Comparison of ENCODE assay signal across 7 cellular contexts in genomic region chr19:36030264-36031148, GRCh38. TPM values are rescaled to one million over a fixed set of nuclear protein-coding genes. Genes with fewer than 3 reads are reported as not detected.
DNase-seq lines count a peak whose midpoint lies in the region; ATAC-seq and TF ChIP-seq lines count a peak whose summit lies in the region.
"Had no signal": no experiment of that assay in that cellular context is flagged by ENCODE, and none has a peak within 500 bp of the region (broad histone marks: within the 10 kb centered on the region; RNA-seq: fewer than 3 reads in every experiment).

No MANE protein-coding gene starts in this region.

- H3K27me3 ChIP-seq in MG63 = no peaks in the 10 kb centered on the region

- TF ChIP-seq CTCF in AG10803 (conservative IDR thresholded peaks at IDR 0.05; ENCODE audit: low read length) (peak; percentile 47), fibroblast of the aortic adventitia (IDR thresholded peaks at IDR 0.05; ENCODE audit: insufficient read depth, low read length) (no peak)

- H3K9me3 ChIP-seq in MG63 = no peaks in the 10 kb centered on the region

- no peak for ATAC-seq in GM19455 (IDR thresholded peaks at IDR 0.05; ENCODE audit: unreplicated experiment)
- ATAC-seq: activated CD4-positive, CD25-positive, alpha-beta regulatory T cell treated with anti-CD3 and anti-CD28 coated beads, Interleukin-2, amount 50 U/mL, for 24 hours had no signal

- no peaks in the 10 kb centered on the region; the same call in 1 of the 2 replicates for H3K36me3 ChIP-seq in MG63

- DNase-seq in AG10803 (ENCODE audit: low read depth) = peak; percentile 59
- DNase-seq in M059J (ENCODE audit: low read depth) = peak; percentile 33
- DNase-seq in fibroblast of the aortic adventitia (ENCODE audit: low read depth) = peak; percentile 37
- DNase-seq in DMS79 treated with DMSO at 0.1 percent for 48 hours (lab: John Stamatoyannopoulos, UW) = no peak
- no peak for DNase-seq in MG63

- H3K4me3 ChIP-seq in AG10803 (ENCODE audit: low read length) = no peak overlapping the region
- H3K4me3 ChIP-seq in fibroblast of the aortic adventitia (ENCODE audit: low read depth, low read length) = no peak overlapping the region
- no peak overlapping the region for H3K4me3 ChIP-seq in MG63

RNA-seq across cellular contexts. Expression of gene CLIP3, which starts 2.2 kb away (rescaled TPM):
- total RNA-seq in M059J (2014; rRNA removed; shearing (Covaris generic)) = 1.3 and 6.7 TPM in 2 replicates
- 7.4 and 20.1 TPM in 2 replicates for total RNA-seq in fibroblast of the aortic adventitia (ENCODE audit: low replicate concordance)
- not detected in 2 replicates for total RNA-seq in MG63 (2014; rRNA removed; shearing (Covaris generic); ENCODE audit: low replicate concordance)

RNA-seq across cellular contexts. Expression of gene ALKBH6, which starts 16.5 kb away (rescaled TPM):
- total RNA-seq in M059J (2014; rRNA removed; shearing (Covaris generic)) = 54.6 and 64.6 TPM in 2 replicates
- 14.2 and 15.5 TPM in 2 replicates for total RNA-seq in fibroblast of the aortic adventitia (ENCODE audit: low replicate concordance)
- 25.1 and 26.1 TPM in 2 replicates for total RNA-seq in MG63 (2014; rRNA removed; shearing (Covaris generic); ENCODE audit: low replicate concordance)

RNA-seq across cellular contexts. Expression of gene SYNE4, which starts 21.9 kb away (rescaled TPM):
- total RNA-seq in M059J (2014; rRNA removed; shearing (Covaris generic)) = not detected in 2 replicates
- not detected in 2 replicates for total RNA-seq in fibroblast of the aortic adventitia (ENCODE audit: low replicate concordance)
- total RNA-seq in MG63 (2014; rRNA removed; shearing (Covaris generic); ENCODE audit: low replicate concordance) = 0.22 and 0.23 TPM in 2 replicates

RNA-seq across cellular contexts. Expression of gene THAP8, which starts 23.6 kb away (rescaled TPM):
- 4.3 and 6.8 TPM in 2 replicates for total RNA-seq in M059J (2014; rRNA removed; shearing (Covaris generic))
- 2.5 and 4.1 TPM in 2 replicates for total RNA-seq in fibroblast of the aortic adventitia (ENCODE audit: low replicate concordance)
- 0.72 and 2.1 TPM in 2 replicates for total RNA-seq in MG63 (2014; rRNA removed; shearing (Covaris generic); ENCODE audit: low replicate concordance)

RNA-seq across cellular contexts. Expression of gene WDR62, which starts 24.2 kb away (rescaled TPM):
- total RNA-seq in M059J (2014; rRNA removed; shearing (Covaris generic)) = 10.8 and 19.4 TPM in 2 replicates
- 0.25 and 10.1 TPM in 2 replicates for total RNA-seq in fibroblast of the aortic adventitia (ENCODE audit: low replicate concordance)
- total RNA-seq in MG63 (2014; rRNA removed; shearing (Covaris generic); ENCODE audit: low replicate concordance) = 2.5 and 6.1 TPM in 2 replicates

Comparison
In these comparisons a context has a peak if more than half of its experiments do, and no peak if none do; other contexts are left out.
1. DNase-seq: peak in AG10803 (single experiment), M059J (single experiment) and fibroblast of the aortic adventitia (single experiment); none in DMS79 treated with DMSO at 0.1 percent for 48 hours (single experiment) and MG63 (single experiment).